ENCODE assay signal across 28 cellular contexts in the genomic region with DNA sequence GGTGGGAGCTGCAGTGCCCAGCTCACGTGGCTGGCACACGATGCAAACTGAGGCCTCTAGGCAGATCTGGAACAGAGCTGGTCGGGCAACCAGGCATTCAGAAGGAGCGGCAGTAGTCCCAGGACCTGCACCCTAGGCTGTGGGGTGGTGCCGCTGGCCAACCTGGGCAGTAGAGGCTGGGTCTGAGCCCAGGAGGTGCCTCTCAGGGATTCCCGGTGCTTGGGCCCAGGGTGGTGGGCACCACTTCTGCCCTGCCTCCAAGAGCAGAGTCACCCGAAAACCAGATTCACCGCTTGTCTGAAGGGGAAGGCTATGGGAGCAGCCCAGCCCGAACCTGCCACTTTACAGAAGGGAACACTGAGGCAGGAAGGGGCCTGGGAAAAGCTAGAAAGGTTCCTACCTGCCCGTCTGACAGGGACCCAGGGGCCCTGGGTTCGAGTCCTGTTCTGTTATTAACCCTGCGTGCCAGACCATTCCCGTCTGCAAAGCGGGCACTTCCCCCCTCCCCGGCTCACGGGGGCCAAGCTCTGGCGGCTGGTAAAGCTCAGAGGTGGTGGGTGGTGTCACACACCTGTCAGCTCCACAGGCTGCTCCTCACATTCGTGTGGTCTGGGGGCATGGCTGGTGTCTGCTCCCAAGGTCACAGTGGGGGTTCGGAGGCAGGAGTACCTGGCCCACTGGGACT.
"Had no signal": no experiment of that assay in that cellular context is flagged by ENCODE, and none has a peak within 500 bp of the region (broad histone marks: within the 10 kb centered on the region; RNA-seq: fewer than 3 reads in every experiment).

No MANE protein-coding gene starts in this region.

- H3K9me3 ChIP-seq: left lung, lower lobe of right lung, pancreas, prostate gland, spleen, suprapubic skin, thoracic aorta, tibial artery had no signal

- H3K4me1 Mint-ChIP-seq: stimulated activated effector memory CD8-positive, alpha-beta T cell treated with anti-CD3 and anti-CD28 coated beads, Interleukin-12 subunit alpha, Interleukin-12 subunit beta, amount 100 ng/mL, for 72 hours had no signal

- ATAC-seq: left colon; left lung; lower lobe of right lung; natural killer cell treated with Interleukin-12 subunit alpha and Interleukin-12 subunit beta and Interleukin-15 and Interleukin-18, amount 100 ng/mL, for 72 hours; pancreas; right cardiac atrium; sciatic nerve; stimulated activated effector memory CD8-positive, alpha-beta T cell treated with anti-CD3 and anti-CD28 coated beads, Interleukin-12 subunit alpha, Interleukin-12 subunit beta, amount 100 ng/mL, for 72 hours had no signal

- H3K4me3 ChIP-seq: left lung, lower lobe of right lung, pancreas, prostate gland, spleen, suprapubic skin, thoracic aorta, tibial artery had no signal

- H3K9me3 Mint-ChIP-seq: mesothelial cell of epicardium; naive B cell; natural killer cell treated with Interleukin-12 subunit alpha and Interleukin-12 subunit beta and Interleukin-15 and Interleukin-18, amount 100 ng/mL, for 72 hours; stimulated activated effector memory CD8-positive, alpha-beta T cell treated with anti-CD3 and anti-CD28 coated beads, Interleukin-12 subunit alpha, Interleukin-12 subunit beta, amount 100 ng/mL, for 72 hours; stimulated activated naive CD8-positive, alpha-beta T cell treated with anti-CD3 and anti-CD28 coated beads, Interleukin-15, Interleukin-2, amounts not matched to agents 100 ng/mL and 50 ng/mL, for 24 hours; type B pancreatic cell had no signal

- H3K27me3 Mint-ChIP-seq: natural killer cell treated with Interleukin-12 subunit alpha and Interleukin-12 subunit beta and Interleukin-15 and Interleukin-18, amount 100 ng/mL, for 72 hours; stimulated activated naive CD8-positive, alpha-beta T cell treated with anti-CD3 and anti-CD28 coated beads, Interleukin-15, Interleukin-2, amounts not matched to agents 100 ng/mL and 50 ng/mL, for 24 hours; type B pancreatic cell had no signal

- FAIRE-seq: keratinocyte, pancreas, small intestine had no signal

- H3K27me3 ChIP-seq: pancreas, suprapubic skin, tibial artery had no signal

- DNase-seq: head of caudate nucleus; hippocampal formation; kidney glomerular epithelial cell; left colon; left lung; lower lobe of right lung; mammary epithelial cell; mesendoderm; naive B cell; nucleus accumbens; pancreas; retina; small intestine; spleen; stimulated activated CD4-positive, alpha-beta T cell treated with anti-CD3 and anti-CD28 coated beads, Interleukin-4, amount 100 ng/mL, for 24 hours; stimulated activated naive CD4-positive, alpha-beta T cell; tibial artery had no signal

- H3K36me3 Mint-ChIP-seq: naive B cell; natural killer cell treated with Interleukin-12 subunit alpha and Interleukin-12 subunit beta and Interleukin-15 and Interleukin-18, amount 100 ng/mL, for 72 hours; stimulated activated effector memory CD8-positive, alpha-beta T cell treated with anti-CD3 and anti-CD28 coated beads, Interleukin-12 subunit alpha, Interleukin-12 subunit beta, amount 100 ng/mL, for 72 hours; type B pancreatic cell had no signal

- H3K27ac Mint-ChIP-seq: mesothelial cell of epicardium; natural killer cell treated with Interleukin-12 subunit alpha and Interleukin-12 subunit beta and Interleukin-15 and Interleukin-18, amount 100 ng/mL, for 72 hours; stimulated activated effector memory CD8-positive, alpha-beta T cell treated with anti-CD3 and anti-CD28 coated beads, Interleukin-12 subunit alpha, Interleukin-12 subunit beta, amount 100 ng/mL, for 72 hours; stimulated activated naive CD8-positive, alpha-beta T cell treated with anti-CD3 and anti-CD28 coated beads, Interleukin-15, Interleukin-2, amounts not matched to agents 100 ng/mL and 50 ng/mL, for 24 hours; type B pancreatic cell had no signal

- H3K4me1 ChIP-seq: prostate gland had no signal

- H3K36me3 ChIP-seq: prostate gland had no signal

- H3K4me3 Mint-ChIP-seq: mesothelial cell of epicardium; naive B cell; natural killer cell treated with Interleukin-12 subunit alpha and Interleukin-12 subunit beta and Interleukin-15 and Interleukin-18, amount 100 ng/mL, for 72 hours; stimulated activated effector memory CD8-positive, alpha-beta T cell treated with anti-CD3 and anti-CD28 coated beads, Interleukin-12 subunit alpha, Interleukin-12 subunit beta, amount 100 ng/mL, for 72 hours; stimulated activated naive CD8-positive, alpha-beta T cell treated with anti-CD3 and anti-CD28 coated beads, Interleukin-15, Interleukin-2, amounts not matched to agents 100 ng/mL and 50 ng/mL, for 24 hours; type B pancreatic cell had no signal

- H3K27ac ChIP-seq: left lung, lower lobe of right lung, pancreas, prostate gland, spleen, suprapubic skin, thoracic aorta, tibial artery had no signal
